8 cellular contexts compared by ENCODE assay signal in the genomic region with DNA sequence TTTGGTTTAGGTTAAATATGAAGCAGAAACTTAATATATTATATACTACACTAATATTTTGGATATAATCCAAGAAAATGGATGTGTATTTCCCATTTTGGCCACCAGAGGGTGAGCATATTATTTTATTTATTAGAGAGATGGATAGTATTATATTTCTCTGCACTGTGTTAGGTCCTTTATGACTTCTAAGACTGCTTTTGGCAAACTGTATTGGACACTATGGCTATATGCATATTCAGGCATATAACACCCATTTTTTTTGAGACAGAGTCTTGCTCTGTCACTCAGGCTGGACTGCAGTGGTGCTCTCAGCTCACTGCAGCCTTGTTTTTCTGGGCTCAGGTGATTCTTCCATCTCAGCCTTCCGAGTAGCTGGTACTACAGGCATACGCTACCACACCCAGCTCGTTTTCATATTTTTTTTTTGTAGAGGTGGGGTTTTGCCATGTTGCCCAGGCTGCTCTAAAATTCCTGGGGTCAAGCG. TPM values are rescaled to one million over a fixed set of nuclear protein-coding genes. Genes with fewer than 3 reads are reported as not detected.
DNase-seq lines count a peak whose midpoint lies in the region; ATAC-seq, FAIRE-seq and TF ChIP-seq lines count a peak whose summit lies in the region.

No MANE protein-coding gene starts in this region.

- H3K4me3 ChIP-seq in K562 (no peak overlapping the region), HepG2 (replicated peaks in 1 of 3; ENCODE audit: insufficient read depth in 1 of 3, low read depth in 2 of 3, low read length in 3 of 3) (no peak overlapping the region)

- peaks cover under 1% of the 10 kb centered on the region for H3K36me3 Mint-ChIP-seq in activated naive CD8-positive, alpha-beta T cell treated with anti-CD3 and anti-CD28 coated beads, Interleukin-2, amount 50 U/mL, for 24 hours (ENCODE audit: low read depth)

- no peak overlapping the region for H3K9ac ChIP-seq in K562 (ENCODE audit: insufficient read depth in 1 of 2, low read depth in 2 of 2, low read length in 2 of 2)
- H3K9ac ChIP-seq in HepG2 (ENCODE audit: insufficient read depth, low read depth, low read length): no peak overlapping the region

- H4K20me1 ChIP-seq in K562 (replicated peaks; ENCODE audit: control insufficient read depth, insufficient read depth, low read length): no peaks in the 10 kb centered on the region
- H4K20me1 ChIP-seq in HepG2 (ENCODE audit: insufficient read depth, low read length): no peaks in the 10 kb centered on the region

- H3K36me3 ChIP-seq in K562 (ENCODE audit: control insufficient read depth, insufficient read depth, low read length) (no peaks in the 10 kb centered on the region), HepG2 (replicated peaks in 1 of 2; ENCODE audit: control insufficient read depth in 1 of 2, insufficient read depth in 2 of 2, low read length in 2 of 2) (no peaks in the 10 kb centered on the region)

- no peaks in the 10 kb centered on the region for H3K4me1 Mint-ChIP-seq in activated naive CD8-positive, alpha-beta T cell treated with anti-CD3 and anti-CD28 coated beads, Interleukin-2, amount 50 U/mL, for 24 hours

- no peak for ATAC-seq in K562
- ATAC-seq in HepG2: peak; percentile 32; the same call in 2 of the 3 replicates
- no peak for ATAC-seq in activated naive CD8-positive, alpha-beta T cell treated with anti-CD3 and anti-CD28 coated beads, Interleukin-2, amount 50 U/mL, for 24 hours
- ATAC-seq in GM19351 (IDR thresholded peaks at IDR 0.05; ENCODE audit: unreplicated experiment): no peak

- peak in 2 of 3 experiments; percentile 21 to 49 for DNase-seq in NCI-H1417 (lab: John Stamatoyannopoulos, UW)
- DNase-seq in NCI-H1417 treated with DMSO at 0.1 percent for 48 hours (lab: John Stamatoyannopoulos, UW): no peak
- DNase-seq in K562 (ENCODE audit: extremely low read depth in 1 of 4, low spot score in 3 of 4): peak in 3 of 4 experiments; percentile 15 to 23 (median 18)
- no peak for DNase-seq in HepG2 (ENCODE audit: low spot score)
- no peak for DNase-seq in mucosa of gallbladder (ENCODE audit: low spot score)
- DNase-seq in activated naive CD8-positive, alpha-beta T cell treated with anti-CD3 and anti-CD28 coated beads, Interleukin-2, amount 50 U/mL, for 24 hours: no peak

- TF ChIP-seq CTCF in LNCAP (IDR thresholded peaks at IDR 0.05) (peak; percentile 58), K562 (IDR thresholded peaks at IDR 0.05 in 2 of 3, conservative IDR thresholded peaks at IDR 0.05 in 1 of 3; ENCODE audit: insufficient read depth in 2 of 3, low read depth in 1 of 3, low read length in 3 of 3) (peak; percentile 33 to 60 (median 49); a peak in 4 of 6 replicates), HepG2 (CRISPR knock-in tag; IDR thresholded peaks at IDR 0.05) (peak; percentile 42)

- H3K9me3 Mint-ChIP-seq in activated naive CD8-positive, alpha-beta T cell treated with anti-CD3 and anti-CD28 coated beads, Interleukin-2, amount 50 U/mL, for 24 hours: no peaks in the 10 kb centered on the region

- intact Hi-C loops in K562 (cut with micrococcal nuclease) (no loop called here), HepG2 (cut with micrococcal nuclease; ENCODE audit: unreplicated experiment) (loop anchor here (5.0 kb wide), 1 partner anchor 672 kb away; no protein-coding TSS in a partner anchor)

- no peak for FAIRE-seq in K562 (lab: Jason Lieb, UNC)
- FAIRE-seq in HepG2 (lab: Jason Lieb, UNC): no peak

- H3K4me2 ChIP-seq in K562 (ENCODE audit: insufficient read depth, low read length) (no peak overlapping the region), HepG2 (ENCODE audit: low read depth, low read length) (no peak overlapping the region)

- in situ Hi-C loops in K562 (cut with MboI) (no loop called here), HepG2 (cut with HindIII; ENCODE audit: extremely low pct_ligation_motif_present, low pct_unique_long_range_greater_than_20kb) (no loop called here)

- no peaks in the 10 kb centered on the region for H3K9me1 ChIP-seq in K562 (ENCODE audit: control insufficient read depth, insufficient read depth, low read length)

- TF ChIP-seq POLR2A in K562 (conservative IDR thresholded peaks at IDR 0.05) (no peak), HepG2 (IDR thresholded peaks at IDR 0.05; ENCODE audit: insufficient read depth in 1 of 2, low read depth in 2 of 2, low read length in 2 of 2) (no peak)

- no TSS peak for BruUV-seq in K562 (replicated peaks; lab: Mats Ljungman, UMichigan)
- BruUV-seq in HepG2 (replicated peaks; lab: Mats Ljungman, UMichigan): no TSS peak

- H2AFZ ChIP-seq in K562 (ENCODE audit: low read depth, low read length) (no peak overlapping the region), HepG2 (ENCODE audit: low read length) (no peak overlapping the region)

- H3K9me3 ChIP-seq in K562 (replicated peaks; ENCODE audit: control insufficient read depth, insufficient read depth, low read depth, low read length): no peaks in the 10 kb centered on the region
- peaks cover 3% of the 10 kb centered on the region; the same call in 1 of the 2 replicates for H3K9me3 ChIP-seq in HepG2 (ENCODE audit: low read length)

- POLR2A ChIA-PET in K562 (lab: Yijun Ruan, JAX) (no interaction called here), HepG2 (lab: Yijun Ruan, JAX) (no interaction called here)

- no peaks in the 10 kb centered on the region for H3K4me1 ChIP-seq in K562 (replicated peaks in 1 of 2; ENCODE audit: control insufficient read depth in 2 of 2, insufficient read depth in 2 of 2, low read length in 2 of 2)
- H3K4me1 ChIP-seq in HepG2 (ENCODE audit: insufficient read depth, low read length): no peaks in the 10 kb centered on the region

- no peak overlapping the region for H3K4me3 Mint-ChIP-seq in activated naive CD8-positive, alpha-beta T cell treated with anti-CD3 and anti-CD28 coated beads, Interleukin-2, amount 50 U/mL, for 24 hours

- TF ChIP-seq EP300 in K562 (IDR thresholded peaks at IDR 0.05; ENCODE audit: low read length): no peak
- no peak for TF ChIP-seq EP300 in HepG2 (IDR thresholded peaks at IDR 0.05; ENCODE audit: low read depth in 2 of 2, low read length in 2 of 2)
- TF ChIP-seq EP300 in HepG2 (CRISPR knock-in tag; IDR thresholded peaks at IDR 0.05; ENCODE audit: borderline replicate concordance): no peak

- CTCF ChIA-PET in K562 (lab: Yijun Ruan, JAX; ENCODE audit: low intra/inter-chr PET ratio): interaction anchor here (1.1 to 1.3 kb wide), 2 partner anchors 18 to 671 kb away, joined by 3 to 5 read pairs; no protein-coding TSS in a partner anchor
- CTCF ChIA-PET in HepG2 (lab: Yijun Ruan, JAX; ENCODE audit: low intra/inter-chr PET ratio, low total read pairs): interaction anchor here (0.8 to 1.6 kb wide), 2 partner anchors 40 to 671 kb away, joined by 3 to 12 read pairs; no protein-coding TSS in a partner anchor

- no peak overlapping the region for H3K27ac ChIP-seq in K562 (ENCODE audit: extremely low read depth, low read depth, low read length)
- no peak overlapping the region for H3K27ac ChIP-seq in HepG2 (ENCODE audit: extremely low read length, insufficient read depth, low read length)

- no peak overlapping the region for H3K27ac Mint-ChIP-seq in activated naive CD8-positive, alpha-beta T cell treated with anti-CD3 and anti-CD28 coated beads, Interleukin-2, amount 50 U/mL, for 24 hours

- H3K27me3 Mint-ChIP-seq in activated naive CD8-positive, alpha-beta T cell treated with anti-CD3 and anti-CD28 coated beads, Interleukin-2, amount 50 U/mL, for 24 hours: no peaks in the 10 kb centered on the region

- H3K27me3 ChIP-seq in K562 (ENCODE audit: control insufficient read depth in 2 of 2, insufficient read depth in 2 of 2, low read length in 2 of 2) (no peaks in the 10 kb centered on the region), HepG2 (ENCODE audit: control insufficient read depth in 1 of 2, insufficient read depth in 2 of 2, low read length in 2 of 2) (no peaks in the 10 kb centered on the region)

- no peak for TF ChIP-seq RAD21 in K562 (CRISPR knock-in tag; conservative IDR thresholded peaks at IDR 0.05 in 1 of 2, IDR thresholded peaks at IDR 0.05 in 1 of 2)
- TF ChIP-seq RAD21 in HepG2 (CRISPR knock-in tag; IDR thresholded peaks at IDR 0.05): no peak

- H3K79me2 ChIP-seq in K562 (ENCODE audit: control insufficient read depth, insufficient read depth, low read length) (no peaks in the 10 kb centered on the region), HepG2 (ENCODE audit: insufficient read depth, low read length) (no peaks in the 10 kb centered on the region)

- 12% methylated on average over 4 of the region's 4 CpGs for WGBS in K562 (ENCODE audit: insufficient coverage, low coverage, missing lambda C conversion rate)
- WGBS in HepG2 (ENCODE audit: low lambda C conversion rate): 39% methylated on average over 4 of the region's 4 CpGs

RNA-seq across cellular contexts. Expression of a gene that starts 17.8 kb away (rescaled TPM):
- total RNA-seq in K562 (2011; cell fraction: chromatin; rRNA removed; ENCODE audit: low replicate concordance): not detected in 2 replicates
- not detected in 2 replicates for total RNA-seq in K562 (2011; cell fraction: nucleolus; rRNA removed)
- total RNA-seq in K562 (2011; cell fraction: nucleoplasm; rRNA removed): not detected in 2 replicates
- total RNA-seq in K562 (2014; rRNA removed) (0.14 TPM in 1 of 2 replicates, not detected in the other), K562 (2014; rRNA removed; fragmentation: Illumina TruSeq; extraction: Trizol) (not detected in 2 replicates), K562 (2015; rRNA removed; fragmentation: Illumina TruSeq; extraction: Trizol) (not detected in 2 replicates), K562 (2021) (0.31 and 0.45 TPM in 2 replicates), HepG2 (2016; rRNA removed; fragmentation: Illumina TruSeq; extraction: Trizol) (105 and 122 TPM in 2 replicates), mucosa of gallbladder (73.2 TPM)
- polyA plus RNA-seq in K562 (2011; rRNA removed) (0.03 TPM in 1 of 2 replicates, not detected in the other), K562 (2014; fragmentation: Illumina TruSeq; extraction: Trizol) (not detected in 2 replicates), K562 (2014; fragmentation: Nextera tagmentation; extraction: Ambion mirVana) (not detected), K562 (2014; rRNA removed) (0.04 TPM in 1 of 2 replicates, not detected in the other), HepG2 (2011; rRNA removed) (49.2 and 51.6 TPM in 2 replicates)
- not detected in 2 replicates for polyA plus RNA-seq in K562 (2011; cell fraction: cytosol; rRNA removed)
- polyA plus RNA-seq in K562 (2011; cell fraction: nucleus; rRNA removed): 0.04 TPM in 1 of 2 replicates, not detected in the other
- polyA plus RNA-seq in K562 (2012): 0.05 TPM in 1 of 2 replicates, not detected in the other
- not detected in 2 replicates for polyA minus RNA-seq in K562 (2011; rRNA and poly(A)+ RNA removed)
- 0.55 TPM in 1 of 2 replicates, not detected in the other for polyA minus RNA-seq in K562 (2011; cell fraction: cytosol; rRNA and poly(A)+ RNA removed)
- not detected in 2 replicates for polyA minus RNA-seq in K562 (2011; cell fraction: nucleus; rRNA and poly(A)+ RNA removed)
- total RNA-seq in HepG2 (2016; cell fraction: cytosol; rRNA removed; fragmentation: Illumina TruSeq; extraction: Trizol; ENCODE audit: low read depth): 59.3 and 60.5 TPM in 2 replicates
- 107 TPM in 2 replicates for total RNA-seq in HepG2 (2016; cell fraction: insoluble cytoplasmic fraction; rRNA removed; fragmentation: Illumina TruSeq; extraction: Trizol)
- total RNA-seq in HepG2 (2016; cell fraction: membrane; rRNA removed; fragmentation: Illumina TruSeq; extraction: Trizol): 105 and 112 TPM in 2 replicates
- total RNA-seq in HepG2 (2016; cell fraction: nucleus; rRNA removed; fragmentation: Illumina TruSeq; extraction: Trizol): 52.5 and 58.8 TPM in 2 replicates
- 49.9 and 50.0 TPM in 2 replicates for polyA plus RNA-seq in HepG2 (2011; cell fraction: cytosol; rRNA removed)
- polyA plus RNA-seq in HepG2 (2011; cell fraction: nucleus; rRNA removed): 21.6 and 21.7 TPM in 2 replicates
- polyA plus RNA-seq in HepG2 (2012): 99.6 and 140 TPM in 2 replicates
- 57.2 and 57.6 TPM in 2 replicates for polyA plus RNA-seq in HepG2 (2016; cell fraction: cytosol; fragmentation: Illumina TruSeq; extraction: Trizol; ENCODE audit: low read depth)
- polyA plus RNA-seq in HepG2 (2016; cell fraction: insoluble cytoplasmic fraction; fragmentation: Illumina TruSeq; extraction: Trizol; ENCODE audit: low read depth): 89.8 and 107 TPM in 2 replicates
- polyA plus RNA-seq in HepG2 (2016; cell fraction: membrane; fragmentation: Illumina TruSeq; extraction: Trizol; ENCODE audit: low read depth): 68.6 and 74.3 TPM in 2 replicates
- 44.1 and 47.6 TPM in 2 replicates for polyA plus RNA-seq in HepG2 (2016; cell fraction: nucleus; fragmentation: Illumina TruSeq; extraction: Trizol; ENCODE audit: insufficient read depth, low read depth)
- 39.4 and 62.3 TPM in 2 replicates for polyA minus RNA-seq in HepG2 (2011; rRNA and poly(A)+ RNA removed; ENCODE audit: low replicate concordance)
- 49.2 and 52.4 TPM in 2 replicates for polyA minus RNA-seq in HepG2 (2011; cell fraction: cytosol; rRNA and poly(A)+ RNA removed)
- 48.6 and 52.9 TPM in 2 replicates for polyA minus RNA-seq in HepG2 (2011; cell fraction: nucleus; rRNA and poly(A)+ RNA removed)

RNA-seq across cellular contexts. Expression of a gene that starts 52.1 kb away (rescaled TPM):
- total RNA-seq in K562 (2011; cell fraction: chromatin; rRNA removed; ENCODE audit: low replicate concordance): 2.8 and 10.9 TPM in 2 replicates
- 1.0 and 2.8 TPM in 2 replicates for total RNA-seq in K562 (2011; cell fraction: nucleolus; rRNA removed)
- 2.8 and 3.1 TPM in 2 replicates for total RNA-seq in K562 (2011; cell fraction: nucleoplasm; rRNA removed)
- total RNA-seq in K562 (2014; rRNA removed): 2.6 and 3.2 TPM in 2 replicates
- 6.6 and 7.7 TPM in 2 replicates for total RNA-seq in K562 (2014; rRNA removed; fragmentation: Illumina TruSeq; extraction: Trizol)
- total RNA-seq in K562 (2015; rRNA removed; fragmentation: Illumina TruSeq; extraction: Trizol): 6.1 and 6.5 TPM in 2 replicates
- 3.5 and 4.3 TPM in 2 replicates for total RNA-seq in K562 (2021)
- polyA plus RNA-seq in K562 (2011; rRNA removed): 5.0 and 5.1 TPM in 2 replicates
- 0.33 and 1.5 TPM in 2 replicates for polyA plus RNA-seq in K562 (2011; cell fraction: cytosol; rRNA removed)
- polyA plus RNA-seq in K562 (2011; cell fraction: nucleus; rRNA removed): 2.3 and 4.4 TPM in 2 replicates
- 2.5 and 5.1 TPM in 2 replicates for polyA plus RNA-seq in K562 (2012)
- 5.3 and 6.2 TPM in 2 replicates for polyA plus RNA-seq in K562 (2014; fragmentation: Illumina TruSeq; extraction: Trizol)
- polyA plus RNA-seq in K562 (2014; fragmentation: Nextera tagmentation; extraction: Ambion mirVana): 1 to 10 TPM; 5.7 to 7.6 TPM
- 5.1 and 6.8 TPM in 2 replicates for polyA plus RNA-seq in K562 (2014; rRNA removed)
- polyA minus RNA-seq in K562 (2011; rRNA and poly(A)+ RNA removed): 4.2 and 4.4 TPM in 2 replicates
- polyA minus RNA-seq in K562 (2011; cell fraction: cytosol; rRNA and poly(A)+ RNA removed): 2.0 and 2.9 TPM in 2 replicates
- 3.5 and 4.8 TPM in 2 replicates for polyA minus RNA-seq in K562 (2011; cell fraction: nucleus; rRNA and poly(A)+ RNA removed)
- 5.4 and 7.6 TPM in 2 replicates for total RNA-seq in HepG2 (2016; rRNA removed; fragmentation: Illumina TruSeq; extraction: Trizol)
- 1.6 TPM in 2 replicates for total RNA-seq in HepG2 (2016; cell fraction: cytosol; rRNA removed; fragmentation: Illumina TruSeq; extraction: Trizol; ENCODE audit: low read depth)
- 5.7 and 5.8 TPM in 2 replicates for total RNA-seq in HepG2 (2016; cell fraction: insoluble cytoplasmic fraction; rRNA removed; fragmentation: Illumina TruSeq; extraction: Trizol)
- total RNA-seq in HepG2 (2016; cell fraction: membrane; rRNA removed; fragmentation: Illumina TruSeq; extraction: Trizol): 2.0 and 2.2 TPM in 2 replicates
- 8.2 and 9.5 TPM in 2 replicates for total RNA-seq in HepG2 (2016; cell fraction: nucleus; rRNA removed; fragmentation: Illumina TruSeq; extraction: Trizol)
- polyA plus RNA-seq in HepG2 (2011; rRNA removed): 1.5 and 1.7 TPM in 2 replicates
- polyA plus RNA-seq in HepG2 (2011; cell fraction: cytosol; rRNA removed): 0.44 and 1.1 TPM in 2 replicates
- 1.2 and 2.0 TPM in 2 replicates for polyA plus RNA-seq in HepG2 (2011; cell fraction: nucleus; rRNA removed)
- polyA plus RNA-seq in HepG2 (2012): 1.6 and 3.2 TPM in 2 replicates
- polyA plus RNA-seq in HepG2 (2016; cell fraction: cytosol; fragmentation: Illumina TruSeq; extraction: Trizol; ENCODE audit: low read depth): 0.26 and 0.45 TPM in 2 replicates
- polyA plus RNA-seq in HepG2 (2016; cell fraction: insoluble cytoplasmic fraction; fragmentation: Illumina TruSeq; extraction: Trizol; ENCODE audit: low read depth): 5.3 and 7.3 TPM in 2 replicates
- 0.61 and 0.64 TPM in 2 replicates for polyA plus RNA-seq in HepG2 (2016; cell fraction: membrane; fragmentation: Illumina TruSeq; extraction: Trizol; ENCODE audit: low read depth)
- 8.0 and 9.1 TPM in 2 replicates for polyA plus RNA-seq in HepG2 (2016; cell fraction: nucleus; fragmentation: Illumina TruSeq; extraction: Trizol; ENCODE audit: insufficient read depth, low read depth)
- 0.44 and 1.8 TPM in 2 replicates for polyA minus RNA-seq in HepG2 (2011; rRNA and poly(A)+ RNA removed; ENCODE audit: low replicate concordance)
- polyA minus RNA-seq in HepG2 (2011; cell fraction: cytosol; rRNA and poly(A)+ RNA removed): 0.79 and 1.5 TPM in 2 replicates
- 4.7 and 7.9 TPM in 2 replicates for polyA minus RNA-seq in HepG2 (2011; cell fraction: nucleus; rRNA and poly(A)+ RNA removed)
- total RNA-seq in mucosa of gallbladder: 12.2 TPM

RNA-seq across cellular contexts. Expression of a gene that starts 52.4 kb away (rescaled TPM):
- 18.4 and 99.3 TPM in 2 replicates for total RNA-seq in K562 (2011; cell fraction: chromatin; rRNA removed; ENCODE audit: low replicate concordance)
- total RNA-seq in K562 (2011; cell fraction: nucleolus; rRNA removed): 9.2 and 16.3 TPM in 2 replicates
- 38.0 and 73.1 TPM in 2 replicates for total RNA-seq in K562 (2011; cell fraction: nucleoplasm; rRNA removed)
- total RNA-seq in K562 (2014; rRNA removed) (52.7 and 62.8 TPM in 2 replicates), K562 (2014; rRNA removed; fragmentation: Illumina TruSeq; extraction: Trizol) (110 and 123 TPM in 2 replicates), K562 (2015; rRNA removed; fragmentation: Illumina TruSeq; extraction: Trizol) (80.5 and 95.0 TPM in 2 replicates), K562 (2021) (67.6 and 79.3 TPM in 2 replicates), HepG2 (2016; rRNA removed; fragmentation: Illumina TruSeq; extraction: Trizol) (46.5 and 66.3 TPM in 2 replicates), mucosa of gallbladder (27.3 TPM)
- polyA plus RNA-seq in K562 (2011; rRNA removed) (91.9 and 111 TPM in 2 replicates), K562 (2014; fragmentation: Illumina TruSeq; extraction: Trizol) (130 and 136 TPM in 2 replicates), K562 (2014; fragmentation: Nextera tagmentation; extraction: Ambion mirVana) (100 to 1,000 TPM; 150 to 151 TPM), K562 (2014; rRNA removed) (84.5 and 94.4 TPM in 2 replicates), HepG2 (2011; rRNA removed) (13.6 and 19.0 TPM in 2 replicates)
- 11.2 and 26.3 TPM in 2 replicates for polyA plus RNA-seq in K562 (2011; cell fraction: cytosol; rRNA removed)
- polyA plus RNA-seq in K562 (2011; cell fraction: nucleus; rRNA removed): 32.5 and 34.2 TPM in 2 replicates
- 89.8 and 107 TPM in 2 replicates for polyA plus RNA-seq in K562 (2012)
- 39.4 and 47.9 TPM in 2 replicates for polyA minus RNA-seq in K562 (2011; rRNA and poly(A)+ RNA removed)
- 12.3 and 15.0 TPM in 2 replicates for polyA minus RNA-seq in K562 (2011; cell fraction: cytosol; rRNA and poly(A)+ RNA removed)
- 32.3 and 54.9 TPM in 2 replicates for polyA minus RNA-seq in K562 (2011; cell fraction: nucleus; rRNA and poly(A)+ RNA removed)
- total RNA-seq in HepG2 (2016; cell fraction: cytosol; rRNA removed; fragmentation: Illumina TruSeq; extraction: Trizol; ENCODE audit: low read depth): 13.7 and 15.5 TPM in 2 replicates
- total RNA-seq in HepG2 (2016; cell fraction: insoluble cytoplasmic fraction; rRNA removed; fragmentation: Illumina TruSeq; extraction: Trizol): 46.1 and 68.7 TPM in 2 replicates
- 21.5 and 26.0 TPM in 2 replicates for total RNA-seq in HepG2 (2016; cell fraction: membrane; rRNA removed; fragmentation: Illumina TruSeq; extraction: Trizol)
- 48.5 and 48.7 TPM in 2 replicates for total RNA-seq in HepG2 (2016; cell fraction: nucleus; rRNA removed; fragmentation: Illumina TruSeq; extraction: Trizol)
- 4.5 and 6.6 TPM in 2 replicates for polyA plus RNA-seq in HepG2 (2011; cell fraction: cytosol; rRNA removed)
- 7.7 and 8.5 TPM in 2 replicates for polyA plus RNA-seq in HepG2 (2011; cell fraction: nucleus; rRNA removed)
- 16.5 and 28.3 TPM in 2 replicates for polyA plus RNA-seq in HepG2 (2012)
- 11.4 and 12.1 TPM in 2 replicates for polyA plus RNA-seq in HepG2 (2016; cell fraction: cytosol; fragmentation: Illumina TruSeq; extraction: Trizol; ENCODE audit: low read depth)
- 49.2 and 53.3 TPM in 2 replicates for polyA plus RNA-seq in HepG2 (2016; cell fraction: insoluble cytoplasmic fraction; fragmentation: Illumina TruSeq; extraction: Trizol; ENCODE audit: low read depth)
- polyA plus RNA-seq in HepG2 (2016; cell fraction: membrane; fragmentation: Illumina TruSeq; extraction: Trizol; ENCODE audit: low read depth): 18.0 and 19.2 TPM in 2 replicates
- polyA plus RNA-seq in HepG2 (2016; cell fraction: nucleus; fragmentation: Illumina TruSeq; extraction: Trizol; ENCODE audit: insufficient read depth, low read depth): 40.4 and 43.6 TPM in 2 replicates
- polyA minus RNA-seq in HepG2 (2011; rRNA and poly(A)+ RNA removed; ENCODE audit: low replicate concordance): 3.5 and 10.2 TPM in 2 replicates
- 1.8 and 4.3 TPM in 2 replicates for polyA minus RNA-seq in HepG2 (2011; cell fraction: cytosol; rRNA and poly(A)+ RNA removed)
- 42.3 and 45.4 TPM in 2 replicates for polyA minus RNA-seq in HepG2 (2011; cell fraction: nucleus; rRNA and poly(A)+ RNA removed)

Comparison
In these comparisons a context has a peak if more than half of its experiments do, and no peak if none do; other contexts are left out.
1. DNase-seq: peak in NCI-H1417 (2 of 3) and K562 (3 of 4); none in NCI-H1417 treated with DMSO at 0.1 percent for 48 hours (single experiment), HepG2 (single experiment), mucosa of gallbladder (single experiment) and activated naive CD8-positive, alpha-beta T cell treated with anti-CD3 and anti-CD28 coated beads, Interleukin-2, amount 50 U/mL, for 24 hours (single experiment).
2. RNA of a gene that starts 17.8 kb away (total RNA-seq): 52.5 to 122 TPM in HepG2 and 73.2 TPM in mucosa of gallbladder (single experiment); 0.14 to 0.45 TPM in K562; every median in the first group is over 10 times any median in the second.
3. Peak in every context shown above with its lines, with median percentiles within 50 percentile points of each other: CTCF ChIP-seq.